Comparison of ENCODE assay signal across 9 cellular contexts in the genomic region with DNA sequence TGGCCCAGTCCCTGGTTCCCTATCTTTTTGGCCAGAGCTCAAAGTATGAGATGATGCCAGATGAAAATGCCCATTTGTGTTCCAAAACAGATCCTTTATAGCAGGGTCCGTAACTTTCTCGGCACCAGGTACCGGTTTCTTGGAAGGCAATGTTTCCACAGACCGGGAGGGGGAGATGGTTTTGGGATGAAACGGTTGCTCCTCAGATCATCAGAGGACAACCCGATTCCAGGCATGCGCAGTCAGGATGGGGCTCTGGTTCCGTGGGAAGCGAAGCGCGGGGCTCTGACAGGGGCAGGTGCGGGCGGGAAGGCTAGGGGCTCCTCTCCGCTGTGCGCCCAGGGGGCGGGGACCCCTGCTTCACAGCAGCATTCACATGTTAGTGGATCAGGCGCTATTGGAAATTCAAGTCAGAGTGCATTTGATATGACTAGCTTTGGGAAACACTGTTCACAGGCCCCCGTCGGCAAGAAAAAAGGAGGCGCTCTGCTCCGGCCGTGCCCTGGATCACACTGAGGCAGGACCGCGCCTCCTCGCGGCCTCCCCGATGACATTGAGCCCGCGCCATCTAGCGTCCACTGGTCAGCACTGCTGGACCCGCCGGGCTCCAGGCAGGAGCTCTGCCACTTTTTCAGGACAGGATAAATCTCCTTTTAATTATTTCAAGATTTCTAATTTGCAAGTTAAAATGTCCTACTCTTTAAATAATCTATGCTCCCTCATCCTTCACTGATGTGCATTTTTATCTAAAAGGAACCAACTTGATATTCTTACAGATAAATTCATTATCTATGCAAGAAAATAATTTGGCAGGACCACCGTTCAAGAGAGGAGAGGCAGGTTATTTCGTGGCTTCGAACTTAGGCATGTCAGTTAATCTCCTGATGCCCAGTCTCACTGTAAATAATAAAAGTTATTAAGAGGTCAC.
DNase-seq lines count a peak whose midpoint lies in the region; ATAC-seq, FAIRE-seq and TF ChIP-seq lines count a peak whose summit lies in the region.
"Had no signal": no experiment of that assay in that cellular context is flagged by ENCODE, and none has a peak within 500 bp of the region (broad histone marks: within the 10 kb centered on the region; RNA-seq: fewer than 3 reads in every experiment).

No MANE protein-coding gene starts in this region.

- no peak overlapping the region for H2BK15ac ChIP-seq in mesendoderm (replicated peaks; ENCODE audit: low read depth)

- H3K27ac ChIP-seq in HCT116 (ENCODE audit: low read depth, low read length) (no peak overlapping the region), endothelial cell of umbilical vein (ENCODE audit: insufficient read depth, low read depth, low read length) (no peak overlapping the region), mesendoderm (ENCODE audit: low read depth, low read length) (no peak overlapping the region)
- H3K27ac ChIP-seq: SK-N-MC had no signal

- peak; percentile 69 for DNase-seq in COR-L47 (lab: John Stamatoyannopoulos, UW)
- peak; percentile 29 for DNase-seq in HCT116 (ENCODE audit: low read depth, low spot score)
- peak; percentile 53 for DNase-seq in NCI-H774 (lab: John Stamatoyannopoulos, UW)
- peak; percentile 43 for DNase-seq in activated CD8-positive, alpha-beta memory T cell treated with anti-CD3 and anti-CD28 coated beads, Interleukin-2, amount 50 U/mL, for 24 hours (ENCODE audit: extremely low read depth)
- DNase-seq in endothelial cell of umbilical vein (ENCODE audit: low read depth, low spot score): peak; percentile 78
- peak; percentile 89 for DNase-seq in mesendoderm
- DNase-seq in stimulated activated CD8-positive, alpha-beta memory T cell treated with anti-CD3 and anti-CD28 coated beads, Interleukin-12 subunit alpha, Interleukin-12 subunit beta, amount 100 ng/mL, for 4 hours (ENCODE audit: low read depth): peak; percentile 24
- no peak for DNase-seq in OCI-M2 (lab: John Stamatoyannopoulos, UW; ENCODE audit: unreplicated experiment)

- H3K4me1 ChIP-seq in HCT116 (ENCODE audit: control insufficient read depth in 1 of 2, insufficient read depth in 2 of 2, low read length in 2 of 2) (no peaks in the 10 kb centered on the region), endothelial cell of umbilical vein (ENCODE audit: control insufficient read depth, extremely low read depth, insufficient read depth, low read length) (no peaks in the 10 kb centered on the region), mesendoderm (ENCODE audit: control insufficient read depth, low read depth, low read length) (peaks cover 2% of the 10 kb centered on the region)

- ATAC-seq in HCT116: peak; percentile 98

- no peak overlapping the region for H4K5ac ChIP-seq in mesendoderm (ENCODE audit: low read length)

- H2AFZ ChIP-seq in HCT116 (ENCODE audit: low read depth, low read length, poor library complexity, severe bottlenecking): no peak overlapping the region
- peak overlapping the region; percentile 76 for H2AFZ ChIP-seq in endothelial cell of umbilical vein (ENCODE audit: low read depth, low read length)

- H3K9ac ChIP-seq in HCT116 (ENCODE audit: low read length): no peak overlapping the region
- H3K9ac ChIP-seq in endothelial cell of umbilical vein (replicated peaks; ENCODE audit: extremely low read depth, insufficient read depth, low read length): no peak overlapping the region
- no peak overlapping the region for H3K9ac ChIP-seq in mesendoderm (ENCODE audit: low read length)

- no peak overlapping the region for H3K4ac ChIP-seq in mesendoderm (ENCODE audit: low read depth, low read length)

- H3K36me3 ChIP-seq in HCT116 (ENCODE audit: control insufficient read depth in 1 of 2, insufficient read depth in 2 of 2, low read length in 2 of 2): no peaks in the 10 kb centered on the region
- no peaks in the 10 kb centered on the region for H3K36me3 ChIP-seq in endothelial cell of umbilical vein (ENCODE audit: control insufficient read depth in 2 of 2, extremely low read depth in 1 of 2, insufficient read depth in 2 of 2, low read length in 2 of 2)
- H3K36me3 ChIP-seq in mesendoderm (ENCODE audit: control insufficient read depth, insufficient read depth, low read length): no peaks in the 10 kb centered on the region

- no peaks in the 10 kb centered on the region for H3K9me2 ChIP-seq in HCT116 (ENCODE audit: insufficient read depth)

- FAIRE-seq in endothelial cell of umbilical vein (lab: Jason Lieb, UNC): peak; percentile 75

- H2BK120ac ChIP-seq in mesendoderm (ENCODE audit: low read depth, low read length): no peak overlapping the region

- peak; percentile 97 to 99 (median 98) for TF ChIP-seq CTCF in HCT116 (IDR thresholded peaks at IDR 0.05 in 2 of 3, conservative IDR thresholded peaks at IDR 0.05 in 1 of 3; ENCODE audit: borderline replicate concordance in 1 of 3, insufficient read depth in 1 of 3, low read depth in 2 of 3, low read length in 2 of 3)
- peak; percentile 97 to 99 for TF ChIP-seq CTCF in endothelial cell of umbilical vein (IDR thresholded peaks at IDR 0.05; ENCODE audit: extremely low read depth in 1 of 2, insufficient read depth in 1 of 2, low read depth in 1 of 2, low read length in 2 of 2)

- no peaks in the 10 kb centered on the region for H3K79me1 ChIP-seq in mesendoderm (ENCODE audit: low read length)

- no peaks in the 10 kb centered on the region for H3K9me1 ChIP-seq in endothelial cell of umbilical vein (replicated peaks; ENCODE audit: control insufficient read depth, extremely low read depth, insufficient read depth, low read length)

- no peak overlapping the region for H4K8ac ChIP-seq in mesendoderm (ENCODE audit: low read depth, low read length)

- H4K20me1 ChIP-seq in HCT116 (ENCODE audit: insufficient read depth): no peaks in the 10 kb centered on the region
- H4K20me1 ChIP-seq in endothelial cell of umbilical vein (replicated peaks; ENCODE audit: control insufficient read depth, extremely low read depth, insufficient read depth, low read length): no peaks in the 10 kb centered on the region

- dilution Hi-C loops in endothelial cell of umbilical vein (cut with MboI; ENCODE audit: extremely low pct_ligation_motif_present, low sequenced_read_pairs): loop anchor here (25.0 kb wide), 1 partner anchor 465 kb away; no protein-coding TSS in a partner anchor

- H2BK5ac ChIP-seq in mesendoderm (ENCODE audit: low read length): no peak overlapping the region

- no peaks in the 10 kb centered on the region for H3K79me2 ChIP-seq in HCT116 (ENCODE audit: insufficient read depth, low read length)
- no peaks in the 10 kb centered on the region for H3K79me2 ChIP-seq in endothelial cell of umbilical vein (ENCODE audit: control insufficient read depth, insufficient read depth, low read length)
- no peaks in the 10 kb centered on the region for H3K79me2 ChIP-seq in mesendoderm (ENCODE audit: control insufficient read depth, insufficient read depth, low read length)

- no peak overlapping the region for H3K18ac ChIP-seq in mesendoderm (ENCODE audit: low read length)

- H3K4me2 ChIP-seq in HCT116 (ENCODE audit: low read length) (no peak overlapping the region), endothelial cell of umbilical vein (ENCODE audit: insufficient read depth, low read length) (peak overlapping the region; percentile 73), mesendoderm (ENCODE audit: low read length) (peak overlapping the region; percentile 58)

- no peak overlapping the region for H3K4me3 ChIP-seq in HCT116 (replicated peaks in 1 of 2; ENCODE audit: low read depth in 1 of 2, low read length in 2 of 2)
- H3K4me3 ChIP-seq in endothelial cell of umbilical vein (replicated peaks in 1 of 3; ENCODE audit: insufficient read depth in 1 of 3, low read depth in 1 of 3, low read length in 3 of 3): peak overlapping the region in 2 of 3 experiments; percentile 33 to 46
- H3K4me3 ChIP-seq in mesendoderm (ENCODE audit: low read length): no peak overlapping the region
- H3K4me3 ChIP-seq: SK-N-MC had no signal

- no peak overlapping the region for H3K56ac ChIP-seq in mesendoderm (ENCODE audit: low read length)

- no peak overlapping the region for H2AK5ac ChIP-seq in mesendoderm (ENCODE audit: low read length)

- POLR2A ChIA-PET in HCT116 (lab: Charles Lee): no interaction called here
- POLR2A ChIA-PET in endothelial cell of umbilical vein (lab: Charles Lee): interaction anchor here (1.6 kb wide), 1 partner anchor 447 kb away, joined by 6 read pairs; no protein-coding TSS in a partner anchor

- no peak for TF ChIP-seq POLR2A in HCT116 (IDR thresholded peaks at IDR 0.05; ENCODE audit: borderline replicate concordance, extremely low read depth, insufficient read depth, insufficient read length)
- TF ChIP-seq POLR2A in endothelial cell of umbilical vein (IDR thresholded peaks at IDR 0.05; ENCODE audit: low read depth, low read length): no peak

- no CpG with 5 or more reads among the region's 35 CpGs for WGBS in mesendoderm (ENCODE audit: extremely low coverage, insufficient coverage, low lambda C conversion rate)

- H3K9me3 ChIP-seq in HCT116 (ENCODE audit: control insufficient read depth in 1 of 2, insufficient read depth in 1 of 2, low read depth in 1 of 2, low read length in 2 of 2) (no peaks in the 10 kb centered on the region), endothelial cell of umbilical vein (replicated peaks; ENCODE audit: control insufficient read depth, insufficient read depth, low read length) (no peaks in the 10 kb centered on the region)

- CTCF ChIA-PET in HCT116 (lab: Charles Lee): interaction anchor here (0.6 to 8.1 kb wide), 25 partner anchors 9 to 573 kb away, joined by 3 to 158 read pairs (median 4); partner anchors contain the start of genes AOPEP and PCAT7
- CTCF ChIA-PET in endothelial cell of umbilical vein (lab: Charles Lee): interaction anchor here (0.5 to 13.7 kb wide), 105 partner anchors 10 to 1091 kb away, joined by 3 to 707 read pairs (median 4); partner anchors contain the start of gene AOPEP

- BruUV-seq in HCT116 (replicated peaks; lab: Mats Ljungman, UMichigan): no TSS peak
- no TSS peak for BruUV-seq in endothelial cell of umbilical vein (replicated peaks; lab: Mats Ljungman, UMichigan)

- H3K27me3 ChIP-seq in HCT116 (ENCODE audit: insufficient read depth, low read length) (no peaks in the 10 kb centered on the region), endothelial cell of umbilical vein (ENCODE audit: control insufficient read depth in 2 of 2, insufficient read depth in 2 of 2, low read length in 2 of 2) (no peaks in the 10 kb centered on the region), mesendoderm (ENCODE audit: insufficient read depth, low read length, poor library complexity) (no peaks in the 10 kb centered on the region)

- TF ChIP-seq RAD21 in HCT116 (IDR thresholded peaks at IDR 0.05; ENCODE audit: low read depth): peak; percentile 91

- no peak overlapping the region for H3K23ac ChIP-seq in mesendoderm (ENCODE audit: low read length)

- intact Hi-C loops in HCT116 (cut with micrococcal nuclease): loop anchor here (1.0 kb wide), 2 partner anchors 446 to 459 kb away; no protein-coding TSS in a partner anchor
- intact Hi-C loops in endothelial cell of umbilical vein (cut with micrococcal nuclease): loop anchor here (1.0 to 2.0 kb wide), 4 partner anchors 121 to 458 kb away; no protein-coding TSS in a partner anchor

- RAD21 ChIA-PET in HCT116 (lab: Charles Lee; ENCODE audit: low non-redundant PET in 1 of 2, low total read pairs in 2 of 2, uncharacterized antibody in 2 of 2, unreplicated experiment in 2 of 2): interaction anchor here (0.6 to 2.4 kb wide), 7 partner anchors 41 to 459 kb away, joined by 3 to 14 read pairs (median 4); no protein-coding TSS in a partner anchor

Comparison
In these comparisons a context has a peak if more than half of its experiments do, and no peak if none do; other contexts are left out.
1. H3K4me3 ChIP-seq: peak in endothelial cell of umbilical vein (2 of 3); none in HCT116 (0 of 2) and mesendoderm (single experiment).